ENCODE assay signal across 9 cellular contexts in the genomic region with DNA sequence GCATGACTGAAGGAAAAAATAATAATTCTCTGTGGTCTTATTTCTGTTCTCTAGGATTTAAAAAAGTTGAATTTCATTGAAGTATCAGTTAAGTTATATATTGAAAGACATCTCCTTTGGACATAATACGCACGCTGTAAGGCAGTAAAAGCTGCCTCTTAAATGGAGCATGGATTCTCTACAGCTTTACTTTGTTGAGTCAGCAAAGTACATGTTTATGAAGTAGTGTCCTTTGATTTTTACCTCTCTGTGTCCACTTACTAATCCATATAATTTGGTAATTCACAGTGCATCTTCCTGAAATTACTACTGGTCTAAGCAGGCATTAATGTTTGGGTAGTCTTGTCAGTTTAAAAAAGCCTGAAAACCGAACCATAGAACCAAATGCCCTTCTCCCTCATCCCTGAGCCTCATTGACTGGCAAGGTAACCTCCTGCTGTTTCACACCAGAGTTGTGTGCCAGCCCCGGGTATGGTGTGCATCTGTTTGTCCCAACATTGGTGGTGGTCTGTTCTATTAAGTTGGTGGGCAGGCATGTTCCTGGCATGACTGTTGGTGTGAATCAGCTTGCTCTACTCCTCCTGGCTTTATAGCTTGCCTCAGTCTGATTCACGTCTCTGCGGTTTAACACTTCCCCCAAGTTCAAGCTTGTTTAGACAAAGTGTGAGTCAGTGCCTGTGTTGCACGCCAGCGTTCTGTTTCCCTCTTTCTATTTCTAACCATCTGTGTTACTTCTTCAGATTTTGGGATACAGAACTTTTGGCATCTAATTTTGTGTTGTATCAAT.
DNase-seq lines count a peak whose midpoint lies in the region; ATAC-seq, FAIRE-seq and TF ChIP-seq lines count a peak whose summit lies in the region.
"Had no signal": no experiment of that assay in that cellular context is flagged by ENCODE, and none has a peak within 500 bp of the region (broad histone marks: within the 10 kb centered on the region; RNA-seq: fewer than 3 reads in every experiment).

No MANE protein-coding gene starts in this region.

- H3K79me2 ChIP-seq in fibroblast of lung (ENCODE audit: control insufficient read depth, insufficient read depth, low read length): peaks cover 48% of the 10 kb centered on the region

- DNase-seq in GM20000 (ENCODE audit: low spot score): peak; percentile 44
- DNase-seq in NCI-H226: peak; percentile 98
- DNase-seq in activated T-cell treated with anti-CD3 and anti-CD28 coated beads, Interleukin-2, amount 50 U/mL, for 1 hour: peak; percentile 61
- DNase-seq in fibroblast of lung (ENCODE audit: low read depth in 2 of 2): peak; percentile 99 to 100
- DNase-seq in pancreas: peak in 2 of 6 donors; percentile 10 to 66
- DNase-seq in suprapubic skin (ENCODE audit: low spot score in 2 of 2): peak in 1 of 2 donors; percentile 84
- DNase-seq in NCI-H1105 (lab: John Stamatoyannopoulos, UW): no peak

- peak overlapping the region; percentile 51 for H3K4me2 ChIP-seq in fibroblast of lung (ENCODE audit: extremely low read depth, insufficient read depth, low read length)

- no peak overlapping the region for H3K9ac ChIP-seq in fibroblast of lung (ENCODE audit: insufficient read depth, low read length)

- TF ChIP-seq CTCF in GM20000 (IDR thresholded peaks at IDR 0.05; ENCODE audit: extremely low read depth, missing control alignments) (no peak), fibroblast of lung (conservative IDR thresholded peaks at IDR 0.05 in 1 of 2, IDR thresholded peaks at IDR 0.05 in 1 of 2; ENCODE audit: low read depth in 1 of 2, low read length in 2 of 2) (no peak), pancreas (IDR thresholded peaks at IDR 0.05) (no peak), suprapubic skin (IDR thresholded peaks at IDR 0.05) (no peak)

- no peak overlapping the region for H3K4me3 ChIP-seq in fibroblast of lung (replicated peaks in 1 of 4; ENCODE audit: control extremely low read depth in 1 of 4, insufficient read depth in 1 of 4, low read depth in 3 of 4, low read length in 4 of 4)
- H3K4me3 ChIP-seq in pancreas: no peak overlapping the region
- no peak overlapping the region for H3K4me3 ChIP-seq in suprapubic skin
- H3K4me3 ChIP-seq: cardiac muscle cell had no signal

- no peak for TF ChIP-seq POLR2A in suprapubic skin (IDR thresholded peaks at IDR 0.05)

- H3K36me3 ChIP-seq in fibroblast of lung (ENCODE audit: control insufficient read depth, insufficient read depth, low read length) (peaks cover 2% of the 10 kb centered on the region), pancreas (peaks cover 0 to 9% (median 0%) of the 10 kb centered on the region in 3 donors), suprapubic skin (peaks cover 28% of the 10 kb centered on the region)
- H3K36me3 ChIP-seq: cardiac muscle cell had no signal

- ATAC-seq in pancreas (peak in 3 of 4 donors; percentile 79 to 84 (median 82)), HG02571 (IDR thresholded peaks at IDR 0.05; ENCODE audit: unreplicated experiment) (no peak)

- intact Hi-C loops in pancreas (cut with DNase I): loop anchor here in 1 of 3 donors (10.0 kb wide), 1 partner anchor 89 kb away; no protein-coding TSS in a partner anchor

- H3K27ac ChIP-seq in fibroblast of lung (ENCODE audit: insufficient read depth, low read length) (peak overlapping the region; percentile 90), pancreas (peak overlapping the region in 2 of 4 donors; percentile 53 to 57), suprapubic skin (peak overlapping the region; percentile 85)
- H3K27ac ChIP-seq: cardiac muscle cell had no signal

- peak; percentile 94 for FAIRE-seq in pancreas (lab: Jason Lieb, UNC)

- H3K9me3 ChIP-seq in fibroblast of lung (ENCODE audit: control insufficient read depth, insufficient read depth, low read depth, low read length) (no peaks in the 10 kb centered on the region), pancreas (no peaks in the 10 kb centered on the region), suprapubic skin (peaks cover 6% of the 10 kb centered on the region)

- no peak for TF ChIP-seq EP300 in suprapubic skin (IDR thresholded peaks at IDR 0.05)

- H3K27me3 ChIP-seq in fibroblast of lung (ENCODE audit: control insufficient read depth, insufficient read depth, low read length) (no peaks in the 10 kb centered on the region), pancreas (no peaks in the 10 kb centered on the region), suprapubic skin (no peaks in the 10 kb centered on the region)
- H3K27me3 ChIP-seq: cardiac muscle cell had no signal

- WGBS in pancreas, 2 donors: 79 to 81% methylated on average over 8 of the region's 8 CpGs
- 30% methylated on average over 8 of the region's 8 CpGs for WGBS in suprapubic skin

- H2AFZ ChIP-seq in fibroblast of lung (ENCODE audit: low read length): no peak overlapping the region

- H4K20me1 ChIP-seq in fibroblast of lung (ENCODE audit: control insufficient read depth, extremely low read depth, insufficient read depth, low read length): no peaks in the 10 kb centered on the region

- H3K4me1 ChIP-seq in fibroblast of lung (ENCODE audit: control insufficient read depth, extremely low read depth, insufficient read depth, low read length) (peaks cover 28% of the 10 kb centered on the region), pancreas (peaks cover 0 to 18% (median 0%) of the 10 kb centered on the region in 3 donors), suprapubic skin (peaks cover 43% of the 10 kb centered on the region)
